Comparison of ENCODE assay signal across 1 cellular context in genomic region chr11:78654866-78655265, GRCh38.
TF ChIP-seq lines count a peak whose summit lies in the region.

No MANE protein-coding gene starts in this region.

TF ChIP-seq in H1, 55 proteins besides CTCF, POLR2A, EP300 and RAD21:
- TF ChIP-seq YY1 (IDR thresholded peaks at IDR 0.05; ENCODE audit: low read depth, low read length) (no peak), SRF (IDR thresholded peaks at IDR 0.05; ENCODE audit: low read depth, low read length) (no peak), FOSL1 (IDR thresholded peaks at IDR 0.05; ENCODE audit: insufficient read depth, low read depth, low read length) (no peak), MAFK (IDR thresholded peaks at IDR 0.05; ENCODE audit: low read depth, low read length) (no peak), KDM1A (IDR thresholded peaks at IDR 0.05; ENCODE audit: borderline replicate concordance, low read length) (no peak), CHD2 (IDR thresholded peaks at IDR 0.05; ENCODE audit: low read length) (no peak), SIN3A (conservative IDR thresholded peaks at IDR 0.05 in 1 of 2, IDR thresholded peaks at IDR 0.05 in 1 of 2; ENCODE audit: low read depth in 1 of 2, low read length in 2 of 2) (no peak), SP4 (IDR thresholded peaks at IDR 0.05; ENCODE audit: low read length) (no peak), BCL11A (IDR thresholded peaks at IDR 0.05; ENCODE audit: low read depth in 2 of 2, low read length in 2 of 2) (no peak), POLR2AphosphoS5 (IDR thresholded peaks at IDR 0.05; ENCODE audit: low read depth, low read length) (no peak), EGR1 (IDR thresholded peaks at IDR 0.05; ENCODE audit: borderline replicate concordance, low read depth, low read length) (no peak), KDM5A (IDR thresholded peaks at IDR 0.05; ENCODE audit: low read length) (no peak), KDM4A (IDR thresholded peaks at IDR 0.05; ENCODE audit: low read depth, low read length, severe bottlenecking) (no peak), CHD7 (IDR thresholded peaks at IDR 0.05; ENCODE audit: insufficient replicate concordance, low read length) (no peak), CREB1 (IDR thresholded peaks at IDR 0.05) (no peak), TBP (IDR thresholded peaks at IDR 0.05; ENCODE audit: low read depth, low read length) (no peak), CBX8 (IDR thresholded peaks at IDR 0.05; ENCODE audit: borderline replicate concordance, low read depth, low read length) (no peak), USF2 (IDR thresholded peaks at IDR 0.05; ENCODE audit: low read length) (no peak)
TF ChIP-seq in H1: peak in this region for 0.
